19 cellular contexts compared by ENCODE assay signal in genomic region chr7:82904871-82905270, GRCh38.
"Had no signal": no experiment of that assay in that cellular context is flagged by ENCODE, and none has a peak within 500 bp of the region (broad histone marks: within the 10 kb centered on the region; RNA-seq: fewer than 3 reads in every experiment).

No MANE protein-coding gene starts in this region.

- H3K36me3 ChIP-seq: Peyer's patch had no signal

- H3K9me2 ChIP-seq: SK-N-SH had no signal

- H3K4me1 ChIP-seq: Peyer's patch had no signal

- H2AFZ ChIP-seq: PC-9 had no signal

- H3K4me3 ChIP-seq: K562, PC-9, Peyer's patch had no signal

- H3K9me3 ChIP-seq: Peyer's patch had no signal

- H3K27ac ChIP-seq: HL-60, KMS-11, PC-9, Peyer's patch had no signal

- H3K4me2 ChIP-seq: KMS-11, PC-9, SK-N-SH had no signal

- DNase-seq: Kasumi-1, MM.1S, NCI-H1092 treated with DMSO at 0.1 percent for 48 hours, NCI-H1436, NCI-H187, NCI-H2029, NCI-H2081 treated with DMSO at 0.1 percent for 48 hours, NCI-H345, NCI-H82, OCI-M1, PC-9, Peyer's patch, SIG-M5, SK-N-SH, SW 1271, T-cell had no signal
